Comparison of ENCODE assay signal across 16 cellular contexts in the genomic region with DNA sequence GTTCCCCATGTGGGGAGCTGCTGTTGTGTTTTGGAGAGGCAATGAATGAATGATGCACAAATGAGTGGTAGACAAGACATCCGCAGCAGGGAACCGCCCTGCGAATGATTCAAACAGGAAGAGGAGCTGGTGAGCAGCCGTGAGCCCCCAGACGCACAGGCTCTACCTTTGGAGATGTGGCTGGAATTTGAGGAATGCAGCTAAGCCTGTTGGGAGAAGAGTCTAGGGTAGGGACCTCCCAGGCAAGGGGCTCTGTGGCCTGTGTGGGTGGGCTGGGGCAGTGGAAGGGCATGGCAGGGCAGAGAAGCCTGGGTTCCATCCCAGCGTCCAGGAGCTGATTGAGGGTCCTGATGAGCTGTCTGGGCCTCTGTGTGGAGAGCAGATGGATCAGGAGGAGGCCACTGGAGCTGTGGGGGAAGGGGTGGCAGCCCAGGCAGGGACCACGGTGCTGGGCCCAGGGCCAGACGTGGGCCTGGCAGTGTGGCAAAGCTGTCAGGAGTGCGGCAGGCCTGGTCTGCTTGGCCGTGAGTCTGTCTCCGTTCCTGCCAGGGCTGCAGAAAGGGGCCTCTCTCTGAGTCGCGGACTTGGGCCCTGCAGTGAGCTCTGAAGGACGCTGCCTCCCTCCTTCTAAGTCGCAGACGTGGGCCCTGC. TPM values are rescaled to one million over a fixed set of nuclear protein-coding genes. Genes with fewer than 3 reads are reported as not detected.
DNase-seq lines count a peak whose midpoint lies in the region; FAIRE-seq and TF ChIP-seq lines count a peak whose summit lies in the region.
"Had no signal": no experiment of that assay in that cellular context is flagged by ENCODE, and none has a peak within 500 bp of the region (broad histone marks: within the 10 kb centered on the region; RNA-seq: fewer than 3 reads in every experiment).

No MANE protein-coding gene starts in this region.

- H3K4me1 ChIP-seq in NT2/D1 (ENCODE audit: insufficient read depth, insufficient read length) (peaks cover 12% of the 10 kb centered on the region), mesendoderm (ENCODE audit: control insufficient read depth, low read depth, low read length) (peaks cover 3% of the 10 kb centered on the region)
- H3K4me1 ChIP-seq: HAP-1 had no signal

- H3K79me1 ChIP-seq in mesendoderm (ENCODE audit: low read length): peaks cover 2% of the 10 kb centered on the region

- no peaks in the 10 kb centered on the region for H3K9me3 Mint-ChIP-seq in endothelial cell (ENCODE audit: unreplicated experiment)
- H3K9me3 Mint-ChIP-seq: stimulated activated naive CD8-positive, alpha-beta T cell treated with anti-CD3 and anti-CD28 coated beads, Interleukin-15, amount 100 ng/mL, for 72 hours had no signal

- peak overlapping the region; percentile 36 for H3K9ac ChIP-seq in NT2/D1 (ENCODE audit: insufficient read length, low read depth)
- peak overlapping the region; percentile 32 for H3K9ac ChIP-seq in mesendoderm (ENCODE audit: low read length)

- POLR2A ChIA-PET in AG04450 (lab: Yijun Ruan, JAX): interaction anchor here (1.0 kb wide), 1 partner anchor 74 kb away, joined by 3 read pairs; no protein-coding TSS in a partner anchor

- H3K4me2 ChIP-seq in mesendoderm (ENCODE audit: low read length): no peak overlapping the region

- FAIRE-seq in frontal cortex (lab: Jason Lieb, UNC): no peak

- H3K79me2 ChIP-seq in mesendoderm (ENCODE audit: control insufficient read depth, insufficient read depth, low read length): no peaks in the 10 kb centered on the region

- no peak overlapping the region for H4K8ac ChIP-seq in mesendoderm (ENCODE audit: low read depth, low read length)

- H3K27ac ChIP-seq in AG04450 (ENCODE audit: low read depth, low read length) (peak overlapping the region; percentile 21), mesendoderm (ENCODE audit: low read depth, low read length) (no peak overlapping the region)

- H3K4me3 Mint-ChIP-seq in endothelial cell (ENCODE audit: unreplicated experiment): peak overlapping the region; percentile 10
- H3K4me3 Mint-ChIP-seq: activated CD4-positive, alpha-beta T cell treated with anti-CD3 and anti-CD28 coated beads for 36 hours; B cell; stimulated activated naive CD8-positive, alpha-beta T cell treated with anti-CD3 and anti-CD28 coated beads, Interleukin-15, amount 100 ng/mL, for 72 hours had no signal

- no CpG with 5 or more reads among the region's 16 CpGs for WGBS in mesendoderm (ENCODE audit: extremely low coverage, insufficient coverage, low lambda C conversion rate)

- no peak overlapping the region for H2BK120ac ChIP-seq in mesendoderm (ENCODE audit: low read depth, low read length)

- peaks cover 17% of the 10 kb centered on the region for H3K4me1 Mint-ChIP-seq in endothelial cell (ENCODE audit: unreplicated experiment)
- H3K4me1 Mint-ChIP-seq: activated CD4-positive, alpha-beta T cell treated with anti-CD3 and anti-CD28 coated beads for 36 hours; stimulated activated naive CD8-positive, alpha-beta T cell treated with anti-CD3 and anti-CD28 coated beads, Interleukin-15, amount 100 ng/mL, for 72 hours had no signal

- peak overlapping the region; percentile 6 for H3K27ac Mint-ChIP-seq in endothelial cell (ENCODE audit: unreplicated experiment)
- H3K27ac Mint-ChIP-seq: activated CD4-positive, alpha-beta T cell treated with anti-CD3 and anti-CD28 coated beads for 36 hours; B cell; stimulated activated naive CD8-positive, alpha-beta T cell treated with anti-CD3 and anti-CD28 coated beads, Interleukin-15, amount 100 ng/mL, for 72 hours had no signal

- H3K18ac ChIP-seq in mesendoderm (ENCODE audit: low read length): no peak overlapping the region

- DNase-seq in AG04450 (ENCODE audit: low read depth, low spot score) (no peak), NT2/D1 (ENCODE audit: low read depth, low spot score) (peak; percentile 70), endothelial cell (ENCODE audit: low spot score) (no peak), mesendoderm (peak; percentile 95), frontal cortex (ENCODE audit: low spot score in 2 of 2) (no peak), GOT3 (lab: John Stamatoyannopoulos, UW) (no peak), HuH-7.5 (ENCODE audit: low spot score) (no peak)
- no peak for DNase-seq in activated CD4-positive, alpha-beta T cell treated with anti-CD3 and anti-CD28 coated beads, Interleukin-2, amount 50 U/mL, for 48 hours
- DNase-seq: activated CD4-positive, alpha-beta T cell treated with anti-CD3 and anti-CD28 coated beads for 36 hours; activated gamma-delta T cell; effector CD8-positive, alpha-beta T cell; Kasumi-1; NCI-H524; stimulated activated naive CD8-positive, alpha-beta T cell treated with anti-CD3 and anti-CD28 coated beads, Interleukin-15, amount 100 ng/mL, for 72 hours had no signal

- no peak for TF ChIP-seq CTCF in AG04450 (IDR thresholded peaks at IDR 0.05; ENCODE audit: low read depth, low read length)
- TF ChIP-seq CTCF in endothelial cell (IDR thresholded peaks at IDR 0.05; ENCODE audit: unreplicated experiment): no peak

- peak overlapping the region; percentile 45 for H2BK5ac ChIP-seq in mesendoderm (ENCODE audit: low read length)

- H3K4me3 ChIP-seq in AG04450 (ENCODE audit: low read depth, low read length) (no peak overlapping the region), NT2/D1 (ENCODE audit: insufficient read length, low read depth) (no peak overlapping the region), mesendoderm (ENCODE audit: low read length) (no peak overlapping the region)
- H3K4me3 ChIP-seq: HAP-1 had no signal

- no peak overlapping the region for H3K4ac ChIP-seq in mesendoderm (ENCODE audit: low read depth, low read length)

- no peak overlapping the region for H2AK5ac ChIP-seq in mesendoderm (ENCODE audit: low read length)

- H3K36me3 Mint-ChIP-seq in endothelial cell (ENCODE audit: low read depth, unreplicated experiment): peaks cover 26% of the 10 kb centered on the region

- H3K27me3 Mint-ChIP-seq in endothelial cell (ENCODE audit: unreplicated experiment): peaks cover 6% of the 10 kb centered on the region
- H3K27me3 Mint-ChIP-seq: activated CD4-positive, alpha-beta T cell treated with anti-CD3 and anti-CD28 coated beads for 36 hours; B cell; stimulated activated naive CD8-positive, alpha-beta T cell treated with anti-CD3 and anti-CD28 coated beads, Interleukin-15, amount 100 ng/mL, for 72 hours had no signal

- no peaks in the 10 kb centered on the region; the same call in 1 of the 2 replicates for H3K9me3 ChIP-seq in AG04450 (ENCODE audit: control insufficient read depth, insufficient read depth, low read length)
- no peaks in the 10 kb centered on the region for H3K9me3 ChIP-seq in NT2/D1 (ENCODE audit: insufficient read depth, low read length)
- H3K9me3 ChIP-seq: HAP-1 had no signal

- H3K27me3 ChIP-seq in AG04450 (ENCODE audit: control insufficient read depth, insufficient read depth, low read length): no peaks in the 10 kb centered on the region
- H3K27me3 ChIP-seq in NT2/D1 (ENCODE audit: insufficient read depth, insufficient read length): no peaks in the 10 kb centered on the region
- no peaks in the 10 kb centered on the region for H3K27me3 ChIP-seq in mesendoderm (ENCODE audit: insufficient read depth, low read length, poor library complexity)

- H2BK15ac ChIP-seq in mesendoderm (replicated peaks; ENCODE audit: low read depth): no peak overlapping the region

- H3K36me3 ChIP-seq in NT2/D1 (ENCODE audit: insufficient read depth, insufficient read length, low read length): peaks cover 81% of the 10 kb centered on the region
- peaks cover 6% of the 10 kb centered on the region for H3K36me3 ChIP-seq in mesendoderm (ENCODE audit: control insufficient read depth, insufficient read depth, low read length)

- H4K5ac ChIP-seq in mesendoderm (ENCODE audit: low read length): no peak overlapping the region

- CTCF ChIA-PET in AG04450 (lab: Charles Lee): interaction anchor here (1.3 to 3.0 kb wide), 2 partner anchors 13 to 30 kb away, joined by 3 to 10 read pairs; no protein-coding TSS in a partner anchor

- peak overlapping the region; percentile 64 for H3K56ac ChIP-seq in mesendoderm (ENCODE audit: low read length)

- no peak overlapping the region for H3K23ac ChIP-seq in mesendoderm (ENCODE audit: low read length)

RNA-seq across cellular contexts. Expression of a gene that starts 41.8 kb away (rescaled TPM):
- 11.0 and 11.5 TPM in 2 replicates for polyA plus RNA-seq in AG04450 (2011; rRNA removed)
- 9.1 and 9.9 TPM in 2 replicates for polyA minus RNA-seq in AG04450 (2011; rRNA and poly(A)+ RNA removed)
- total RNA-seq in endothelial cell (ENCODE audit: unreplicated experiment) (23.9 TPM), frontal cortex (11.8 TPM)
- polyA plus RNA-seq in mesendoderm (2013, experiment 1 of 2): 12.4 TPM
- 12.0 TPM for polyA plus RNA-seq in mesendoderm (2013, experiment 2 of 2)

RNA-seq across cellular contexts. Expression of a gene that starts 52.3 kb away (rescaled TPM):
- 67.8 and 79.7 TPM in 2 replicates for polyA plus RNA-seq in AG04450 (2011; rRNA removed)
- 55.5 and 59.6 TPM in 2 replicates for polyA minus RNA-seq in AG04450 (2011; rRNA and poly(A)+ RNA removed)
- total RNA-seq in endothelial cell (ENCODE audit: unreplicated experiment) (65.8 TPM), frontal cortex (32.2 TPM)
- 106 TPM for polyA plus RNA-seq in mesendoderm (2013, experiment 1 of 2)
- 104 TPM for polyA plus RNA-seq in mesendoderm (2013, experiment 2 of 2)

Comparison
In these comparisons a context has a peak if more than half of its experiments do, and no peak if none do; other contexts are left out.
1. DNase-seq: peak in NT2/D1 (single experiment) and mesendoderm (single experiment); none in AG04450 (single experiment), endothelial cell (single experiment), frontal cortex (0 of 2), GOT3 (single experiment), activated CD4-positive, alpha-beta T cell treated with anti-CD3 and anti-CD28 coated beads, Interleukin-2, amount 50 U/mL, for 48 hours (0 of 2) and HuH-7.5 (single experiment).